Comparison of ENCODE assay signal across 25 cellular contexts in the genomic region with DNA sequence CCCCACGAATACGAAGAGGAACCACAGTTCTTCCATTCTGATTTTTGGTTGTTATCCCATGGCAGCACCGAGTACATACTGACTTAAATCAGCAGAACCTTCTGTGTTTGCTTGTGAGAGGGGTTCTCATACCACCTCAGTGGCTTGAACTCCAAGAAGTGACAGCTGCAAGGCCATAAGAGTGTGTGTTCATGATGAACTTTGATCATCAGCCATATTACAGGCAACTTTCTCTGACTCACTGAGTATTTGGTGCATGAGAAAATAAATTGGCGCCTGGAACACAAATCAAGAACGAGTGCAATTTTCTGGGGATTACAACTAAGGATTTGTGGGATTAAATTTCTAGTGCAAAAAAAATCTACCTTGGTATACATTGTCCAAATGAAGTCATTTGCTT.
DNase-seq lines count a peak whose midpoint lies in the region; ATAC-seq, FAIRE-seq and TF ChIP-seq lines count a peak whose summit lies in the region.
"Had no signal": no experiment of that assay in that cellular context is flagged by ENCODE, and none has a peak within 500 bp of the region (broad histone marks: within the 10 kb centered on the region; RNA-seq: fewer than 3 reads in every experiment).

No MANE protein-coding gene starts in this region.

- ATAC-seq in mucosa of descending colon, result peak; percentile 77
- ATAC-seq in HG03095 (IDR thresholded peaks at IDR 0.05; ENCODE audit: unreplicated experiment), result no peak
- ATAC-seq: activated T-cell treated with anti-CD3 and anti-CD28 coated beads, Interleukin-2, amount 50 U/mL, for 72 hours; left lung; T-cell had no signal

- peak overlapping the region; percentile 13 for H3K27ac ChIP-seq in WERI-Rb-1
- no peak overlapping the region for H3K27ac ChIP-seq in small intestine (ENCODE audit: low read depth in 1 of 2, low read length in 1 of 2)
- H3K27ac ChIP-seq: left lung, RWPE1, uterus had no signal

- 49 to 64% (median 64%) methylated on average over 5 of the region's 5 CpGs for WGBS in small intestine, 3 donors

- intact Hi-C loops in mucosa of descending colon (cut with DNase I, micrococcal nuclease), result no loop called here

- no peak for TF ChIP-seq CTCF in WERI-Rb-1 (IDR thresholded peaks at IDR 0.05; ENCODE audit: low read depth, low read length)
- no peak for TF ChIP-seq CTCF in mucosa of descending colon (IDR thresholded peaks at IDR 0.05)

- FAIRE-seq in small intestine (lab: Jason Lieb, UNC), result no peak
- FAIRE-seq: A204.1, HTR-8/SVneo had no signal

- no peaks in the 10 kb centered on the region for H3K4me1 ChIP-seq in mucosa of descending colon (ENCODE audit: low read depth)
- H3K4me1 ChIP-seq in small intestine (ENCODE audit: control insufficient read depth in 2 of 2, insufficient read depth in 1 of 2, low read depth in 1 of 2, low read length in 1 of 2), result no peaks in the 10 kb centered on the region
- H3K4me1 ChIP-seq: left lung, uterus had no signal

- H3K9me3 ChIP-seq in WERI-Rb-1 (ENCODE audit: severe bottlenecking) (no peaks in the 10 kb centered on the region), mucosa of descending colon (no peaks in the 10 kb centered on the region), small intestine (ENCODE audit: control insufficient read depth, low read depth) (no peaks in the 10 kb centered on the region)
- H3K9me3 ChIP-seq: left lung, uterus had no signal

- H3K4me3 ChIP-seq in WERI-Rb-1 (ENCODE audit: low read depth, low read length) (no peak overlapping the region), mucosa of descending colon (no peak overlapping the region), small intestine (ENCODE audit: low read depth in 1 of 2, low read length in 2 of 2) (no peak overlapping the region)
- H3K4me3 ChIP-seq: left lung, uterus had no signal

- H3K36me3 ChIP-seq in WERI-Rb-1 (no peaks in the 10 kb centered on the region), mucosa of descending colon (ENCODE audit: low read depth) (no peaks in the 10 kb centered on the region), small intestine (ENCODE audit: control insufficient read depth in 2 of 2, insufficient read depth in 2 of 2, low read length in 2 of 2) (no peaks in the 10 kb centered on the region)
- H3K36me3 ChIP-seq: left lung, uterus had no signal

- H3K27me3 ChIP-seq in WERI-Rb-1 (ENCODE audit: insufficient read depth, low read depth, severe bottlenecking), result no peaks in the 10 kb centered on the region
- H3K27me3 ChIP-seq in small intestine (ENCODE audit: control insufficient read depth in 2 of 2, insufficient read depth in 2 of 2, low read length in 2 of 2), result no peaks in the 10 kb centered on the region
- H3K27me3 ChIP-seq: left lung, uterus had no signal

- DNase-seq in HT-29 (ENCODE audit: low spot score) (peak; percentile 5), WERI-Rb-1 (no peak), mucosa of descending colon (peak in 1 of 3 donors; percentile 5), small intestine (peak; percentile 53), cerebellum (ENCODE audit: low spot score) (no peak), globus pallidus (ENCODE audit: low spot score) (no peak), DMS 273 treated with DMSO at 0.1 percent for 48 hours (lab: John Stamatoyannopoulos, UW) (no peak)
- DNase-seq: activated CD4-positive, alpha-beta T cell treated with anti-CD3 and anti-CD28 coated beads, Interleukin-2, amount 50 U/mL, for 48 hours; activated naive CD4-positive, alpha-beta T cell treated with Interleukin-2 at 50 U/mL for 16 hours; activated T-cell treated with anti-CD3 and anti-CD28 coated beads, Interleukin-2, amount 50 U/mL, for 72 hours; dermis blood vessel endothelial cell; DND-41; endodermal cell; left lung; NCI-H1105 treated with DMSO at 0.1 percent for 48 hours; NCI-H187 treated with DMSO at 0.1 percent for 48 hours; NCI-H2171; stimulated activated CD4-positive, alpha-beta T cell treated with anti-CD3 and anti-CD28 coated beads, Interleukin-15, amount 100 ng/mL, for 24 hours; stimulated activated CD4-positive, alpha-beta T cell treated with anti-CD3 and anti-CD28 coated beads, Interleukin-4, amount 100 ng/mL, for 4 hours; T-cell; uterus had no signal

Comparison
In these comparisons a context has a peak if more than half of its experiments do, and no peak if none do; other contexts are left out.
1. DNase-seq: peak in HT-29 (single experiment) and small intestine (single experiment); none in WERI-Rb-1 (single experiment), cerebellum (single experiment), globus pallidus (single experiment) and DMS 273 treated with DMSO at 0.1 percent for 48 hours (single experiment).